28 cellular contexts compared by ENCODE assay signal in the genomic region with DNA sequence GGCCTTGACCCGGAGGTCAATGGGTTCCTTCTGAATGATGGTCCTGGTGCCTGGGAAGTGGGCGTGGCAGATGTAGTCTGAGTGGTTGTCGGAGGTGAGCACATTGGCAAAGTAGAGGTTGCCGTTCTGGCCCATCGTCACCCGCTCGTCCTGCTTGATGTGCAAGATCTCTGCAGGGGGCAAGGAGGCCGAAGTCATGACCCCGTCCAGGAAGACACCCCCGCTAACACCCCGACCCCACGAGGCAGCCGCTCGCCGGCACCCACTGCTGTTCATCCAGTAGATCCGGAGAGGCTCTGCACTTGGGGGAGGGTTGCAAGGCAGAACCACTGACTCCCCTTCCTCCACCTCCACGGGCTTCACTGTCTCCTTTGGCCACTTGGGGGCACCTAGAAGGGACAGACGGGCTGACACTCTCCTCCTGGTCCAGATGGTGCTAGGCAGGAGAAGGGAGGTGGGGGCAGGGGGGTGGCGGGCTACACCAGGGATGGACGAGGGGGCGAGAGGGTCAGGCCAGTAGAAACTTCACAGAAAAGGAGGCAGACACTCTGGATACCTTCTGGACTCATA. TPM values are rescaled to one million over a fixed set of nuclear protein-coding genes. Genes with fewer than 3 reads are reported as not detected.
DNase-seq lines count a peak whose midpoint lies in the region; ATAC-seq and TF ChIP-seq lines count a peak whose summit lies in the region.
"Had no signal": no experiment of that assay in that cellular context is flagged by ENCODE, and none has a peak within 500 bp of the region (broad histone marks: within the 10 kb centered on the region; RNA-seq: fewer than 3 reads in every experiment).

No MANE protein-coding gene starts in this region.

- no peak for TF ChIP-seq RAD21 in HCT116 (IDR thresholded peaks at IDR 0.05; ENCODE audit: low read depth)

- CTCF ChIA-PET in HCT116 (lab: Charles Lee): no interaction called here

- H3K9me3 ChIP-seq in left ventricle myocardium inferior (replicated peaks) (no peaks in the 10 kb centered on the region), HCT116 (ENCODE audit: control insufficient read depth in 1 of 2, insufficient read depth in 1 of 2, low read depth in 1 of 2, low read length in 2 of 2) (no peaks in the 10 kb centered on the region), sigmoid colon (no peaks in the 10 kb centered on the region), thyroid gland (no peaks in the 10 kb centered on the region)
- H3K9me3 ChIP-seq: gastrocnemius medialis, testis had no signal

- POLR2A ChIA-PET in HCT116 (lab: Charles Lee): no interaction called here

- H3K4me3 Mint-ChIP-seq in chondrocyte (ENCODE audit: unreplicated experiment): no peak overlapping the region
- H3K4me3 Mint-ChIP-seq: activated CD4-positive, alpha-beta memory T cell treated with anti-CD3 and anti-CD28 coated beads for 36 hours; central memory CD8-positive, alpha-beta T cell had no signal

- H3K36me3 ChIP-seq in left ventricle myocardium inferior (no peaks in the 10 kb centered on the region), HCT116 (ENCODE audit: control insufficient read depth in 1 of 2, insufficient read depth in 2 of 2, low read length in 2 of 2) (no peaks in the 10 kb centered on the region), sigmoid colon (no peaks in the 10 kb centered on the region), thyroid gland (no peaks in the 10 kb centered on the region)
- H3K36me3 ChIP-seq: gastrocnemius medialis had no signal

- no peaks in the 10 kb centered on the region for H3K9me2 ChIP-seq in HCT116 (ENCODE audit: insufficient read depth)

- H3K4me1 Mint-ChIP-seq in chondrocyte (ENCODE audit: low read depth): no peaks in the 10 kb centered on the region

- no peak overlapping the region for H3K4me3 ChIP-seq in left ventricle myocardium inferior
- no peak overlapping the region for H3K4me3 ChIP-seq in HCT116 (replicated peaks in 1 of 2; ENCODE audit: low read depth in 1 of 2, low read length in 2 of 2)
- H3K4me3 ChIP-seq in sigmoid colon: no peak overlapping the region
- H3K4me3 ChIP-seq in thyroid gland (replicated peaks in 1 of 3): no peak overlapping the region
- H3K4me3 ChIP-seq: BLaER1 treated with 17β-estradiol and CSF1 and Interleukin-3, amounts not matched to agents 10 nM and 100 nM; dorsolateral prefrontal cortex; gastrocnemius medialis; hepatocyte; testis had no signal

- RAD21 ChIA-PET in HCT116 (lab: Charles Lee; ENCODE audit: low non-redundant PET in 1 of 2, low total read pairs in 2 of 2, uncharacterized antibody in 2 of 2, unreplicated experiment in 2 of 2): no interaction called here

- intact Hi-C loops in cardiac septum (cut with DNase I) (no loop called here), left ventricle myocardium inferior (cut with micrococcal nuclease) (no loop called here), HCT116 (cut with micrococcal nuclease) (no loop called here), sigmoid colon (cut with DNase I) (no loop called here), thyroid gland (cut with DNase I) (loop anchor here (10.0 kb wide), 1 partner anchor 64 kb away; the partner anchor contains the start of gene NAA10)

- H3K27ac ChIP-seq in left ventricle myocardium inferior (replicated peaks) (no peak overlapping the region), HCT116 (ENCODE audit: low read depth, low read length) (no peak overlapping the region), sigmoid colon (no peak overlapping the region), thyroid gland (no peak overlapping the region)
- H3K27ac ChIP-seq: BLaER1 treated with 17β-estradiol and CSF1 and Interleukin-3, amounts not matched to agents 10 nM and 100 nM; gastrocnemius medialis; hepatocyte; RWPE1; testis had no signal

- H3K27ac Mint-ChIP-seq in chondrocyte (ENCODE audit: unreplicated experiment): no peak overlapping the region
- H3K27ac Mint-ChIP-seq: activated CD4-positive, alpha-beta memory T cell treated with anti-CD3 and anti-CD28 coated beads for 36 hours had no signal

- no peaks in the 10 kb centered on the region for H3K9me3 Mint-ChIP-seq in chondrocyte (ENCODE audit: low read depth)
- H3K9me3 Mint-ChIP-seq: activated CD4-positive, alpha-beta memory T cell treated with anti-CD3 and anti-CD28 coated beads for 36 hours; central memory CD8-positive, alpha-beta T cell had no signal

- H3K4me1 ChIP-seq in left ventricle myocardium inferior (no peaks in the 10 kb centered on the region), HCT116 (ENCODE audit: control insufficient read depth in 1 of 2, insufficient read depth in 2 of 2, low read length in 2 of 2) (no peaks in the 10 kb centered on the region), sigmoid colon (no peaks in the 10 kb centered on the region), thyroid gland (no peaks in the 10 kb centered on the region)
- H3K4me1 ChIP-seq: gastrocnemius medialis, testis had no signal

- TF ChIP-seq CTCF in left ventricle myocardium inferior (IDR thresholded peaks at IDR 0.05; ENCODE audit: borderline replicate concordance) (no peak), HCT116 (IDR thresholded peaks at IDR 0.05 in 2 of 3, conservative IDR thresholded peaks at IDR 0.05 in 1 of 3; ENCODE audit: borderline replicate concordance in 1 of 3, insufficient read depth in 1 of 3, low read depth in 2 of 3, low read length in 2 of 3) (no peak), chondrocyte (IDR thresholded peaks at IDR 0.05) (no peak), sigmoid colon (IDR thresholded peaks at IDR 0.05) (no peak), thyroid gland (IDR thresholded peaks at IDR 0.05) (no peak)

- no TSS peak for BruUV-seq in HCT116 (replicated peaks; lab: Mats Ljungman, UMichigan)

- ATAC-seq in HCT116 (peak; percentile 52; the same call in 1 of the 2 replicates), GM18858 (IDR thresholded peaks at IDR 0.05; ENCODE audit: unreplicated experiment) (no peak), HG02610 (IDR thresholded peaks at IDR 0.05; ENCODE audit: unreplicated experiment) (no peak)
- ATAC-seq: activated CD4-positive, CD25-positive, alpha-beta regulatory T cell treated with anti-CD3 and anti-CD28 coated beads, Interleukin-2, amount 50 U/mL, for 24 hours; gastrocnemius medialis; left cardiac atrium; sciatic nerve had no signal

- no peaks in the 10 kb centered on the region for H3K79me2 ChIP-seq in HCT116 (ENCODE audit: insufficient read depth, low read length)
- H3K79me2 ChIP-seq: hepatocyte had no signal

- no peak overlapping the region for H2AFZ ChIP-seq in HCT116 (ENCODE audit: low read depth, low read length, poor library complexity, severe bottlenecking)
- H2AFZ ChIP-seq: hepatocyte had no signal

- TF ChIP-seq POLR2A in HCT116 (IDR thresholded peaks at IDR 0.05; ENCODE audit: borderline replicate concordance, extremely low read depth, insufficient read depth, insufficient read length): no peak
- no peak for TF ChIP-seq POLR2A in sigmoid colon (IDR thresholded peaks at IDR 0.05)
- TF ChIP-seq POLR2A in thyroid gland (IDR thresholded peaks at IDR 0.05): no peak

- peak; percentile 61 for DNase-seq in cardiac septum (ENCODE audit: low spot score)
- no peak for DNase-seq in left ventricle myocardium inferior
- DNase-seq in HCT116 (ENCODE audit: low read depth, low spot score): no peak
- peak; percentile 89 for DNase-seq in chondrocyte (ENCODE audit: low spot score)
- peak; percentile 61 for DNase-seq in sigmoid colon
- DNase-seq in thyroid gland: no peak
- DNase-seq: activated CD4-positive, alpha-beta memory T cell treated with anti-CD3 and anti-CD28 coated beads for 36 hours; COR-L47; DND-41; gastrocnemius medialis; left cardiac atrium; NCI-H187; NCI-H69; posterior cingulate gyrus; stimulated activated naive CD4-positive, alpha-beta T cell; testis had no signal

- 61 to 62% methylated on average over 21 of the region's 21 CpGs for WGBS in sigmoid colon, 2 donors
- WGBS in thyroid gland, 2 donors: 34 to 68% methylated on average over 4 to 14 of the region's 21 CpGs

- H3K4me2 ChIP-seq in HCT116 (ENCODE audit: low read length): no peak overlapping the region
- H3K4me2 ChIP-seq: hepatocyte had no signal

- H3K9ac ChIP-seq in HCT116 (ENCODE audit: low read length): no peak overlapping the region
- H3K9ac ChIP-seq: BLaER1 treated with 17β-estradiol and CSF1 and Interleukin-3, amounts not matched to agents 10 nM and 100 nM had no signal

- H3K27me3 ChIP-seq in left ventricle myocardium inferior (ENCODE audit: low read depth): peaks cover 5% of the 10 kb centered on the region
- no peaks in the 10 kb centered on the region for H3K27me3 ChIP-seq in HCT116 (ENCODE audit: insufficient read depth, low read length)
- H3K27me3 ChIP-seq in sigmoid colon: peaks cover 0 to 7% (median 0%) of the 10 kb centered on the region in 3 donors
- H3K27me3 ChIP-seq in thyroid gland: no peaks in the 10 kb centered on the region
- H3K27me3 ChIP-seq: gastrocnemius medialis, hepatocyte, testis had no signal

- no peaks in the 10 kb centered on the region for H3K27me3 Mint-ChIP-seq in chondrocyte (ENCODE audit: low read depth)
- H3K27me3 Mint-ChIP-seq: activated CD4-positive, alpha-beta memory T cell treated with anti-CD3 and anti-CD28 coated beads for 36 hours; central memory CD8-positive, alpha-beta T cell had no signal

- no peak for TF ChIP-seq EP300 in sigmoid colon (IDR thresholded peaks at IDR 0.05)

- H4K20me1 ChIP-seq in HCT116 (ENCODE audit: insufficient read depth): no peaks in the 10 kb centered on the region

- no peaks in the 10 kb centered on the region for H3K36me3 Mint-ChIP-seq in chondrocyte (ENCODE audit: low read depth)
- H3K36me3 Mint-ChIP-seq: activated CD4-positive, alpha-beta memory T cell treated with anti-CD3 and anti-CD28 coated beads for 36 hours had no signal

RNA-seq across cellular contexts. Expression of gene L1CAM, which starts 15.1 kb away (rescaled TPM):
- total RNA-seq in cardiac septum: 1.5 TPM
- total RNA-seq in left ventricle myocardium inferior: 4.0 TPM
- total RNA-seq in HCT116 (2021; ENCODE audit: unreplicated experiment): 14.8 TPM
- 10.4 and 10.8 TPM in 2 replicates for polyA plus RNA-seq in HCT116 (2012)
- total RNA-seq in chondrocyte: 2.2 to 2.9 TPM (median 2.5 TPM) in 3 replicates
- 10 to 100 TPM in 3 of 4 donors, 1 to 10 TPM in 1; 6.6 to 30.2 (median 23.1) TPM for total RNA-seq in sigmoid colon
- polyA plus RNA-seq in sigmoid colon: 10 to 100 TPM in 1 of 3 donors, 1 to 10 TPM in 1, not detected in 1; 2.4 to 10.5 TPM
- 1 to 10 TPM in 1 of 4 donors, under 1 TPM in 3; 0.45 to 2.2 (median 0.75) TPM for total RNA-seq in thyroid gland

RNA-seq across cellular contexts. Expression of gene AVPR2, which starts 33.6 kb away (rescaled TPM):
- total RNA-seq in cardiac septum: 3.3 TPM
- 3.1 TPM for total RNA-seq in left ventricle myocardium inferior
- total RNA-seq in HCT116 (2021; ENCODE audit: unreplicated experiment): not detected
- 0.27 and 0.34 TPM in 2 replicates for polyA plus RNA-seq in HCT116 (2012)
- total RNA-seq in chondrocyte: not detected in 3 replicates
- 1 to 10 TPM; 1.1 to 2.2 (median 1.3) TPM for total RNA-seq in sigmoid colon
- polyA plus RNA-seq in sigmoid colon: 1 to 10 TPM in 1 of 3 donors, not detected in 2; 1.1 TPM
- 1 to 10 TPM in 3 of 4 donors, not detected in 1; 1.1 to 2.8 (median 2.6) TPM for total RNA-seq in thyroid gland
- total RNA-seq: activated CD4-positive, alpha-beta memory T cell treated with anti-CD3 and anti-CD28 coated beads for 36 hours; astrocyte; hepatocyte; T-helper 1 cell treated with Interleukin-12 subunit alpha and Interleukin-12 subunit beta and Interleukin-4 antibody, amounts not matched to agents 30 ng/mL and 1 ng/mL, for 36 hours had no signal
- polyA plus RNA-seq: AG04450, hepatocyte had no signal

RNA-seq across cellular contexts. Expression of gene PDZD4, which starts 40.5 kb away (rescaled TPM):
- total RNA-seq in cardiac septum: 4.1 TPM
- 4.5 TPM for total RNA-seq in left ventricle myocardium inferior
- 0.30 TPM for total RNA-seq in HCT116 (2021; ENCODE audit: unreplicated experiment)
- 0.10 and 0.40 TPM in 2 replicates for polyA plus RNA-seq in HCT116 (2012)
- total RNA-seq in chondrocyte: 24.8 to 27.2 TPM (median 25.4 TPM) in 3 replicates
- total RNA-seq in sigmoid colon: 10 to 100 TPM in 3 of 4 donors, 1 to 10 TPM in 1; 8.6 to 24.4 (median 14.2) TPM
- polyA plus RNA-seq in sigmoid colon: 1 to 10 TPM in 2 of 3 donors, under 1 TPM in 1; 0.46 to 5.1 (median 1.2) TPM
- total RNA-seq in thyroid gland: 1 to 10 TPM; 3.2 to 7.0 (median 4.5) TPM

RNA-seq across cellular contexts. Expression of gene ARHGAP4, which starts 55.2 kb away (rescaled TPM):
- total RNA-seq in cardiac septum: 22.9 TPM
- total RNA-seq in left ventricle myocardium inferior: 10.0 TPM
- total RNA-seq in HCT116 (2021; ENCODE audit: unreplicated experiment): 67.4 TPM
- 41.2 and 44.2 TPM in 2 replicates for polyA plus RNA-seq in HCT116 (2012)
- 2.8 to 3.7 TPM (median 3.1 TPM) in 3 replicates for total RNA-seq in chondrocyte
- total RNA-seq in sigmoid colon: 10 to 100 TPM; 12.4 to 27.4 (median 16.3) TPM
- polyA plus RNA-seq in sigmoid colon: 100 to 1,000 TPM in 1 of 3 donors, 10 to 100 TPM in 1, 1 to 10 TPM in 1; 8.4 to 122 (median 17.3) TPM
- total RNA-seq in thyroid gland: 10 to 100 TPM in 2 of 4 donors, 1 to 10 TPM in 2; 6.5 to 37.0 (median 12.2) TPM

Comparison
In these comparisons a context has a peak if more than half of its experiments do, and no peak if none do; other contexts are left out.
1. DNase-seq: peak in cardiac septum (single experiment), chondrocyte (single experiment) and sigmoid colon (single experiment); none in left ventricle myocardium inferior (single experiment), HCT116 (single experiment) and thyroid gland (0 of 2).